Comparison of ENCODE assay signal across 24 cellular contexts in genomic region chr4:57631147-57631546, GRCh38.
"Had no signal": no experiment of that assay in that cellular context is flagged by ENCODE, and none has a peak within 500 bp of the region (broad histone marks: within the 10 kb centered on the region; RNA-seq: fewer than 3 reads in every experiment).

No MANE protein-coding gene starts in this region.

- H3K9me3 ChIP-seq: colonic mucosa, esophagus muscularis mucosa, gastrocnemius medialis had no signal

- H3K4me1 ChIP-seq: colonic mucosa, esophagus muscularis mucosa, esophagus squamous epithelium, foreskin keratinocyte, gastrocnemius medialis, gastroesophageal sphincter, heart left ventricle, heart right ventricle had no signal

- H3K36me3 ChIP-seq: colonic mucosa, esophagus muscularis mucosa, esophagus squamous epithelium, gastrocnemius medialis, gastroesophageal sphincter, heart left ventricle, heart right ventricle had no signal

- ATAC-seq: effector memory CD8-positive, alpha-beta T cell; foreskin keratinocyte; gastrocnemius medialis; gastroesophageal sphincter; heart left ventricle; heart right ventricle had no signal

- H3K27me3 Mint-ChIP-seq: dendritic cell treated with granulocyte-macrophage colony-stimulating factor and Interleukin-4, amounts not matched to agents 40 ng/mL and 50 ng/mL, for 4 days; effector memory CD8-positive, alpha-beta T cell had no signal

- H3K27ac Mint-ChIP-seq: dendritic cell treated with granulocyte-macrophage colony-stimulating factor and Interleukin-4, amounts not matched to agents 40 ng/mL and 50 ng/mL, for 4 days; effector memory CD8-positive, alpha-beta T cell; endodermal cell had no signal

- H3K27ac ChIP-seq: colonic mucosa, coronary artery, dorsolateral prefrontal cortex, epithelial cell of prostate, esophagus muscularis mucosa, esophagus squamous epithelium, foreskin keratinocyte, gastrocnemius medialis, gastroesophageal sphincter, heart left ventricle, heart right ventricle had no signal

- H3K4me3 ChIP-seq: colonic mucosa, coronary artery, dorsolateral prefrontal cortex, esophagus muscularis mucosa, esophagus squamous epithelium, gastrocnemius medialis, gastroesophageal sphincter, heart left ventricle, heart right ventricle had no signal

- H3K4me3 Mint-ChIP-seq: dendritic cell treated with granulocyte-macrophage colony-stimulating factor and Interleukin-4, amounts not matched to agents 40 ng/mL and 50 ng/mL, for 4 days; effector memory CD8-positive, alpha-beta T cell; endodermal cell had no signal

- H3K27me3 ChIP-seq: colonic mucosa, dorsolateral prefrontal cortex, esophagus muscularis mucosa, esophagus squamous epithelium, foreskin keratinocyte, gastrocnemius medialis, gastroesophageal sphincter, heart left ventricle, heart right ventricle had no signal

- H3K4me1 Mint-ChIP-seq: endodermal cell had no signal

- DNase-seq: colonic mucosa; cortex of kidney; dermis blood vessel endothelial cell; dorsolateral prefrontal cortex; effector CD4-positive, alpha-beta T cell; effector CD8-positive, alpha-beta T cell; effector memory CD4-positive, alpha-beta T cell; effector memory CD8-positive, alpha-beta T cell; endodermal cell; erythroblast; esophagus squamous epithelium; foreskin fibroblast; foreskin keratinocyte; foreskin melanocyte; gastrocnemius medialis; glutamatergic neuron; head of caudate nucleus; heart left ventricle; heart right ventricle had no signal
